In the genomic region with DNA sequence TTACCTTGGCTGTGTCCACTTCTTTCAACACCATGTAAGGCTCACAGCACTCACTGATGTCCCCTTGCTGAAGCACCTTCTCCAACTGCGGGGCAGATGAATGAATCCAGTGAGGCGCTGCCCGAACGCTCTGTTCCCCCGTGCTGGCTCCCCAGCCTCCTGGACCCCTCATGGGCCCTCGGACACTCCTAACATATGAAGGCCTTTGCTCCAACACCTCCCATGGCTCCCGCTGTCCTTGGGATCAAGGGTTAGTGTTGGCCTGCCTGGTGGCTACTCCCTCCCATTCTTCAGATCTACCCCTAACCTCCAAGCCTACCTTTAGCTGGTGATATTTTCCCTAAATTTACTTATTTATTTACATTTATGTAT, we compare ENCODE assay signal across 10 cellular contexts. TPM values are rescaled to one million over a fixed set of nuclear protein-coding genes. Genes with fewer than 3 reads are reported as not detected.
DNase-seq lines count a peak whose midpoint lies in the region; ATAC-seq and TF ChIP-seq lines count a peak whose summit lies in the region.
"Had no signal": no experiment of that assay in that cellular context is flagged by ENCODE, and none has a peak within 500 bp of the region (broad histone marks: within the 10 kb centered on the region; RNA-seq: fewer than 3 reads in every experiment).

No MANE protein-coding gene starts in this region.

- H3K4me1 ChIP-seq in HUES64 (ENCODE audit: insufficient read depth, low read length) (0 out of 2 replicates have a peak, but pooled peaks cover 4% of the 10 kb centered on the region), adrenal gland (replicated peaks in 1 of 2) (peaks cover 3 to 5% of the 10 kb centered on the region in 2 donors), foreskin keratinocyte (no peaks in the 10 kb centered on the region)

- H3K9ac ChIP-seq in HUES64 (ENCODE audit: low read depth, low read length), result no peak overlapping the region

- H3K27me3 ChIP-seq in HUES64 (ENCODE audit: insufficient read depth, low read length) (no peaks in the 10 kb centered on the region), adrenal gland (no peaks in the 10 kb centered on the region), foreskin keratinocyte (no peaks in the 10 kb centered on the region)

- peaks cover 3% of the 10 kb centered on the region for H3K9me3 Mint-ChIP-seq in stimulated activated effector memory CD8-positive, alpha-beta T cell treated with anti-CD3 and anti-CD28 coated beads, Interleukin-12 subunit alpha, Interleukin-12 subunit beta, amount 100 ng/mL, for 72 hours

- 0 out of 2 replicates have a peak overlapping the region, but pooled peaks have one; percentile 24 for H3K4me3 ChIP-seq in HUES64 (ENCODE audit: low read length)
- no peak overlapping the region for H3K4me3 ChIP-seq in adrenal gland

- no peak for TF ChIP-seq POLR2A in adrenal gland (IDR thresholded peaks at IDR 0.05)

- intact Hi-C loops in adrenal gland (cut with DNase I) (loop anchor here in 1 of 2 donors (2.0 kb wide), 1 partner anchor 45 kb away; no protein-coding TSS in a partner anchor), left colon (cut with DNase I, micrococcal nuclease) (no loop called here)

- H3K4me3 Mint-ChIP-seq in stimulated activated effector memory CD8-positive, alpha-beta T cell treated with anti-CD3 and anti-CD28 coated beads, Interleukin-12 subunit alpha, Interleukin-12 subunit beta, amount 100 ng/mL, for 72 hours, result peak overlapping the region; percentile 8

- H3K36me3 ChIP-seq in HUES64 (ENCODE audit: insufficient read depth, low read length) (peaks cover 47% of the 10 kb centered on the region), adrenal gland (replicated peaks in 1 of 2) (peaks cover 0 to 16% of the 10 kb centered on the region in 2 donors)
- H3K36me3 ChIP-seq: neutrophil had no signal

- no peak for DNase-seq in adrenal gland
- DNase-seq in left colon, result no peak
- DNase-seq in stimulated activated effector memory CD8-positive, alpha-beta T cell treated with anti-CD3 and anti-CD28 coated beads, Interleukin-12 subunit alpha, Interleukin-12 subunit beta, amount 100 ng/mL, for 72 hours (ENCODE audit: low spot score in 2 of 2), result no peak
- no peak for DNase-seq in NCI-H2227 treated with DMSO at 0.1 percent for 48 hours (lab: John Stamatoyannopoulos, UW)
- no peak for DNase-seq in NCI-H146 treated with DMSO at 0.1 percent for 48 hours (lab: John Stamatoyannopoulos, UW; ENCODE audit: unreplicated experiment)
- DNase-seq in foreskin keratinocyte, result no peak

- peak overlapping the region; percentile 11 for H3K27ac Mint-ChIP-seq in stimulated activated effector memory CD8-positive, alpha-beta T cell treated with anti-CD3 and anti-CD28 coated beads, Interleukin-12 subunit alpha, Interleukin-12 subunit beta, amount 100 ng/mL, for 72 hours

- H3K9me3 ChIP-seq in HUES64 (ENCODE audit: insufficient read depth, low read depth, low read length) (no peaks in the 10 kb centered on the region), adrenal gland (replicated peaks in 1 of 3) (no peaks in the 10 kb centered on the region)
- H3K9me3 ChIP-seq: neutrophil had no signal

- H3K4me1 Mint-ChIP-seq in stimulated activated effector memory CD8-positive, alpha-beta T cell treated with anti-CD3 and anti-CD28 coated beads, Interleukin-12 subunit alpha, Interleukin-12 subunit beta, amount 100 ng/mL, for 72 hours, result peaks cover 8% of the 10 kb centered on the region

- ATAC-seq in left colon (peak; percentile 6), foreskin keratinocyte (no peak)
- ATAC-seq in stimulated activated effector memory CD8-positive, alpha-beta T cell treated with anti-CD3 and anti-CD28 coated beads, Interleukin-12 subunit alpha, Interleukin-12 subunit beta, amount 100 ng/mL, for 72 hours, result no peak

- H3K27ac ChIP-seq in HUES64 (ENCODE audit: low read depth, low read length) (no peak overlapping the region), adrenal gland (peak overlapping the region in 3 of 5 donors; percentile 33 to 72 (median 68)), foreskin keratinocyte (no peak overlapping the region)
- H3K27ac ChIP-seq: neutrophil had no signal

- H3K36me3 Mint-ChIP-seq in stimulated activated effector memory CD8-positive, alpha-beta T cell treated with anti-CD3 and anti-CD28 coated beads, Interleukin-12 subunit alpha, Interleukin-12 subunit beta, amount 100 ng/mL, for 72 hours, result no peaks in the 10 kb centered on the region

- 94% methylated on average over 7 of the region's 7 CpGs for WGBS in HUES64
- WGBS in adrenal gland, 4 donors, result 88 to 93% (median 89%) methylated on average over 7 of the region's 7 CpGs

- TF ChIP-seq CTCF in adrenal gland (IDR thresholded peaks at IDR 0.05), result no peak
- no peak for TF ChIP-seq CTCF in foreskin keratinocyte (conservative IDR thresholded peaks at IDR 0.05)

RNA-seq across cellular contexts. Expression of a gene that starts 4.4 kb away (rescaled TPM):
- polyA plus RNA-seq in HUES64 (2013, experiment 1 of 2), result not detected
- polyA plus RNA-seq in HUES64 (2013, experiment 2 of 2), result not detected
- total RNA-seq in adrenal gland (1 to 10 TPM in 2 of 8 donors, under 1 TPM in 3, not detected in 3; 0.39 to 1.8 (median 0.69) TPM), left colon (not detected), foreskin keratinocyte (not detected in 2 replicates)
- polyA plus RNA-seq in adrenal gland (10 to 100 TPM in 1 of 3 donors, 1 to 10 TPM in 1, not detected in 1; 4.2 to 10.0 TPM), foreskin keratinocyte (not detected in 2 replicates)
- total RNA-seq: aorta, H7 had no signal

RNA-seq across cellular contexts. Expression of a gene that starts 18.5 kb away (rescaled TPM):
- polyA plus RNA-seq in HUES64 (2013, experiment 1 of 2), result 16.9 TPM
- polyA plus RNA-seq in HUES64 (2013, experiment 2 of 2), result 26.4 TPM
- 100 to 1,000 TPM in 1 of 8 donors, 10 to 100 TPM in 7; 31.5 to 101 (median 38.3) TPM for total RNA-seq in adrenal gland
- polyA plus RNA-seq in adrenal gland, result 100 to 1,000 TPM in 1 of 3 donors, 10 to 100 TPM in 1, 1 to 10 TPM in 1; 4.5 to 152 (median 77.1) TPM
- 10 to 100 TPM; 64.7 to 77.6 TPM for total RNA-seq in left colon
- total RNA-seq in foreskin keratinocyte, result 17.7 and 30.9 TPM in 2 replicates
- 14.4 and 21.2 TPM in 2 replicates for polyA plus RNA-seq in foreskin keratinocyte

RNA-seq across cellular contexts. Expression of a gene that starts 46.4 kb away (rescaled TPM):
- polyA plus RNA-seq in HUES64 (2013, experiment 1 of 2), result 34.1 TPM
- polyA plus RNA-seq in HUES64 (2013, experiment 2 of 2), result 32.4 TPM
- total RNA-seq in adrenal gland (100 to 1,000 TPM in 7 of 8 donors, 10 to 100 TPM in 1; 51.3 to 395 (median 194) TPM), left colon (10 to 100 TPM; 28.5 to 85.3 TPM), foreskin keratinocyte (12.3 and 14.5 TPM in 2 replicates)
- polyA plus RNA-seq in adrenal gland (100 to 1,000 TPM in 1 of 3 donors, 10 to 100 TPM in 2; 44.4 to 149 (median 62.7) TPM), foreskin keratinocyte (5.0 and 6.1 TPM in 2 replicates)

RNA-seq across cellular contexts. Expression of a gene that starts 52.2 kb away (rescaled TPM):
- not detected for polyA plus RNA-seq in HUES64 (2013, experiment 1 of 2)
- polyA plus RNA-seq in HUES64 (2013, experiment 2 of 2), result not detected
- not detected for total RNA-seq in adrenal gland
- not detected for polyA plus RNA-seq in adrenal gland
- total RNA-seq in left colon, result not detected
- total RNA-seq in foreskin keratinocyte, result not detected in 2 replicates
- polyA plus RNA-seq in foreskin keratinocyte, result not detected in 2 replicates
- total RNA-seq: aorta, H7 had no signal
- polyA plus RNA-seq: aorta had no signal

Comparison
In these comparisons a context has a peak if more than half of its experiments do, and no peak if none do; other contexts are left out.
1. H3K27ac ChIP-seq: peak in adrenal gland (3 of 5); none in HUES64 (single experiment) and foreskin keratinocyte (single experiment).